1 cellular context compared by ENCODE assay signal in the genomic region with DNA sequence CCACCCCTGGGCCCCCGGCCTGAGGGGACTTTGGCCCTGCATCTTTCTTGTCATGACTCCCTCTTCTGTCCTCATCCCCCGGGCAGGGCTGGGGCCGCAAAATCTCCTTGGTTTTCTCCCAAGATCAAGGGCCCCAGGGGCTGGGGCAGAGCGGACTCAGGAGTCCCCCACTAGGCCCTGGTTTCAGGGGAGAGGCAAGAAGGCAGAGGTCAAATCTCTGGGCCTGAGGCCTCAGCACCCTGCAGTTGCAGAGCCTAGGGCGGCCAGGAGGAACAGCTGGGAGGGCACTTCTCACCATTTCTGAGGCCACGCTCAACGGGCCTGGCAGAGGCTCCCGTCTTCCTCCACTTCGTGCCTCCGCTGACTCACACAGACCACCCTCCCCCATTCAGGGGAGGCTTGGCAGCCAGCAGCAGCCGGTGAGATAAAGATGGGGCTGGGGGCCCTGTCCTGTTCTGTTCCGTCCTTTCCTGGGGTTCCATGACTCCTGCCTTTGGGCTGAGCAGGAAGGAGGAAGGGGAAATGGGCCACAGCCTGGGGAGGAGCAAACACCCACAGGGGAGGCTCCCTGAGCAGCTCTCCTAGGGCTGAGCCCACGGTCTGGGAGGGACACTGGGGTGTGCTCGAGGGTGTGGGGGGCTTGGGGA.
A peak's percentile ranks its signal among the peaks of the same experiment; 100 is the strongest.
TF ChIP-seq lines count a peak whose summit lies in the region.

No MANE protein-coding gene starts in this region.

TF ChIP-seq in HepG2, 621 proteins besides CTCF, POLR2A, EP300 and RAD21 (continued from another document and continues in another):
- TF ChIP-seq, protein P1, sequence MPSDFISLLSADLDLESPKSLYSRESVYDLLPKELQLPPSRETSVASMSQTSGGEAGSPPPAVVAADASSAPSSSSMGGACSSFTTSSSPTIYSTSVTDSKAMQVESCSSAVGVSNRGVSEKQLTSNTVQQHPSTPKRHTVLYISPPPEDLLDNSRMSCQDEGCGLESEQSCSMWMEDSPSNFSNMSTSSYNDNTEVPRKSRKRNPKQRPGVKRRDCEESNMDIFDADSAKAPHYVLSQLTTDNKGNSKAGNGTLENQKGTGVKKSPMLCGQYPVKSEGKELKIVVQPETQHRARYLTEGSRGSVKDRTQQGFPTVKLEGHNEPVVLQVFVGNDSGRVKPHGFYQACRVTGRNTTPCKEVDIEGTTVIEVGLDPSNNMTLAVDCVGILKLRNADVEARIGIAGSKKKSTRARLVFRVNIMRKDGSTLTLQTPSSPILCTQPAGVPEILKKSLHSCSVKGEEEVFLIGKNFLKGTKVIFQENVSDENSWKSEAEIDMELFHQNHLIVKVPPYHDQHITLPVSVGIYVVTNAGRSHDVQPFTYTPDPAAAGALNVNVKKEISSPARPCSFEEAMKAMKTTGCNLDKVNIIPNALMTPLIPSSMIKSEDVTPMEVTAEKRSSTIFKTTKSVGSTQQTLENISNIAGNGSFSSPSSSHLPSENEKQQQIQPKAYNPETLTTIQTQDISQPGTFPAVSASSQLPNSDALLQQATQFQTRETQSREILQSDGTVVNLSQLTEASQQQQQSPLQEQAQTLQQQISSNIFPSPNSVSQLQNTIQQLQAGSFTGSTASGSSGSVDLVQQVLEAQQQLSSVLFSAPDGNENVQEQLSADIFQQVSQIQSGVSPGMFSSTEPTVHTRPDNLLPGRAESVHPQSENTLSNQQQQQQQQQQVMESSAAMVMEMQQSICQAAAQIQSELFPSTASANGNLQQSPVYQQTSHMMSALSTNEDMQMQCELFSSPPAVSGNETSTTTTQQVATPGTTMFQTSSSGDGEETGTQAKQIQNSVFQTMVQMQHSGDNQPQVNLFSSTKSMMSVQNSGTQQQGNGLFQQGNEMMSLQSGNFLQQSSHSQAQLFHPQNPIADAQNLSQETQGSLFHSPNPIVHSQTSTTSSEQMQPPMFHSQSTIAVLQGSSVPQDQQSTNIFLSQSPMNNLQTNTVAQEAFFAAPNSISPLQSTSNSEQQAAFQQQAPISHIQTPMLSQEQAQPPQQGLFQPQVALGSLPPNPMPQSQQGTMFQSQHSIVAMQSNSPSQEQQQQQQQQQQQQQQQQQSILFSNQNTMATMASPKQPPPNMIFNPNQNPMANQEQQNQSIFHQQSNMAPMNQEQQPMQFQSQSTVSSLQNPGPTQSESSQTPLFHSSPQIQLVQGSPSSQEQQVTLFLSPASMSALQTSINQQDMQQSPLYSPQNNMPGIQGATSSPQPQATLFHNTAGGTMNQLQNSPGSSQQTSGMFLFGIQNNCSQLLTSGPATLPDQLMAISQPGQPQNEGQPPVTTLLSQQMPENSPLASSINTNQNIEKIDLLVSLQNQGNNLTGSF (CRISPR knock-in tag; IDR thresholded peaks at IDR 0.05), result no peak
- TF ChIP-seq, protein P2, sequence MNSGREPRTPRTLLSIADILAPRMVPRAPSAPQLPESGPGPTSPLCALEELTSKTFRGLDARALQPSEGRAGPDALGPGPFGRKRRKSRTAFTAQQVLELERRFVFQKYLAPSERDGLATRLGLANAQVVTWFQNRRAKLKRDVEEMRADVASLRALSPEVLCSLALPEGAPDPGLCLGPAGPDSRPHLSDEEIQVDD (CRISPR knock-in tag; IDR thresholded peaks at IDR 0.05; ENCODE audit: borderline replicate concordance), result no peak
- TF ChIP-seq HNF4G (IDR thresholded peaks at IDR 0.05; ENCODE audit: borderline replicate concordance, low read depth, low read length) (no peak; the same call in none of the 2 replicates), HNF4G (CRISPR knock-in tag; IDR thresholded peaks at IDR 0.05; ENCODE audit: borderline replicate concordance, low read depth) (0 out of 2 replicates have a peak, but pooled peaks have one; percentile 57), JDP2 (CRISPR knock-in tag; IDR thresholded peaks at IDR 0.05; ENCODE audit: borderline replicate concordance) (no peak), ZNF883 (CRISPR knock-in tag; IDR thresholded peaks at IDR 0.05; ENCODE audit: not compliant biosample characterization) (no peak), ZNF335 (CRISPR knock-in tag; IDR thresholded peaks at IDR 0.05) (peak; percentile 12; the same call in 1 of the 2 replicates), ISL2 (CRISPR knock-in tag; IDR thresholded peaks at IDR 0.05) (no peak), MAFK (conservative IDR thresholded peaks at IDR 0.05 in 1 of 2, IDR thresholded peaks at IDR 0.05 in 1 of 2; ENCODE audit: low read length in 2 of 2) (no peak), TSC22D2 (CRISPR knock-in tag; IDR thresholded peaks at IDR 0.05; ENCODE audit: borderline replicate concordance) (0 out of 2 replicates have a peak, but pooled peaks have one; percentile 54), ZEB1 (IDR thresholded peaks at IDR 0.05; ENCODE audit: insufficient replicate concordance, low read depth) (no peak), KMT2A (CRISPR knock-in tag; IDR thresholded peaks at IDR 0.05) (no peak), ZBTB38 (CRISPR knock-in tag; IDR thresholded peaks at IDR 0.05) (no peak), RARG (CRISPR knock-in tag; IDR thresholded peaks at IDR 0.05; ENCODE audit: low read depth) (peak; percentile 67; the same call in 1 of the 2 replicates), SMAD3 (CRISPR knock-in tag; IDR thresholded peaks at IDR 0.05) (0 out of 2 replicates have a peak, but pooled peaks have one; percentile 28), MZF1 (CRISPR knock-in tag; IDR thresholded peaks at IDR 0.05; ENCODE audit: borderline replicate concordance) (no peak), ZNF317 (CRISPR knock-in tag; IDR thresholded peaks at IDR 0.05) (0 out of 2 replicates have a peak, but pooled peaks have one; percentile 18), SRSF1 (optimal IDR thresholded peaks at IDR 0.05; ENCODE audit: low read depth, low read length) (peak; percentile 89), CBX2 (IDR thresholded peaks at IDR 0.05; ENCODE audit: low read depth, low read length) (no peak), CBX2 (CRISPR knock-in tag; IDR thresholded peaks at IDR 0.05; ENCODE audit: low read depth) (no peak), ZNF737 (CRISPR knock-in tag; IDR thresholded peaks at IDR 0.05; ENCODE audit: borderline replicate concordance) (no peak), HES4 (CRISPR knock-in tag; IDR thresholded peaks at IDR 0.05; ENCODE audit: borderline replicate concordance) (no peak), ZNF552 (CRISPR knock-in tag; IDR thresholded peaks at IDR 0.05; ENCODE audit: borderline replicate concordance) (0 out of 2 replicates have a peak, but pooled peaks have one; percentile 21), U2AF2 (IDR thresholded peaks at IDR 0.05; ENCODE audit: low read depth, low read length) (no peak), HOXA5 (CRISPR knock-in tag; IDR thresholded peaks at IDR 0.05) (no peak), GABPA (IDR thresholded peaks at IDR 0.05; ENCODE audit: low read depth, low read length) (no peak), GABPA (CRISPR knock-in tag; IDR thresholded peaks at IDR 0.05; ENCODE audit: low read depth) (peak; percentile 61; the same call in 1 of the 2 replicates), XBP1 (CRISPR knock-in tag; IDR thresholded peaks at IDR 0.05) (no peak), PHF5A (CRISPR knock-in tag; IDR thresholded peaks at IDR 0.05; ENCODE audit: low read depth, unreplicated experiment) (no peak), CEBPB (IDR thresholded peaks at IDR 0.05; ENCODE audit: borderline replicate concordance, low read depth, low read length) (no peak), TAF15 (IDR thresholded peaks at IDR 0.05; ENCODE audit: low read depth, low read length, poor library complexity, severe bottlenecking) (no peak), TBP (CRISPR knock-in tag; IDR thresholded peaks at IDR 0.05) (no peak), NCOA5 (CRISPR knock-in tag; IDR thresholded peaks at IDR 0.05) (no peak), ARNTL (CRISPR knock-in tag; IDR thresholded peaks at IDR 0.05) (no peak), ZNF564 (CRISPR knock-in tag; IDR thresholded peaks at IDR 0.05) (peak; percentile 40; the same call in 1 of the 2 replicates), ZSCAN21 (CRISPR knock-in tag; IDR thresholded peaks at IDR 0.05; ENCODE audit: borderline replicate concordance) (peak; percentile 21; the same call in 1 of the 2 replicates), ETV5 (CRISPR knock-in tag; IDR thresholded peaks at IDR 0.05; ENCODE audit: borderline replicate concordance) (peak; percentile 86), ZNF138 (CRISPR knock-in tag; IDR thresholded peaks at IDR 0.05; ENCODE audit: low read depth) (no peak), NFRKB (IDR thresholded peaks at IDR 0.05) (no peak), ZNF263 (CRISPR knock-in tag; IDR thresholded peaks at IDR 0.05) (peak; percentile 17; the same call in 1 of the 2 replicates)
- TF ChIP-seq, protein P3, sequence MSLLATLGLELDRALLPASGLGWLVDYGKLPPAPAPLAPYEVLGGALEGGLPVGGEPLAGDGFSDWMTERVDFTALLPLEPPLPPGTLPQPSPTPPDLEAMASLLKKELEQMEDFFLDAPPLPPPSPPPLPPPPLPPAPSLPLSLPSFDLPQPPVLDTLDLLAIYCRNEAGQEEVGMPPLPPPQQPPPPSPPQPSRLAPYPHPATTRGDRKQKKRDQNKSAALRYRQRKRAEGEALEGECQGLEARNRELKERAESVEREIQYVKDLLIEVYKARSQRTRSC (CRISPR knock-in tag; IDR thresholded peaks at IDR 0.05; ENCODE audit: low read depth), result no peak
- TF ChIP-seq, protein P4, sequence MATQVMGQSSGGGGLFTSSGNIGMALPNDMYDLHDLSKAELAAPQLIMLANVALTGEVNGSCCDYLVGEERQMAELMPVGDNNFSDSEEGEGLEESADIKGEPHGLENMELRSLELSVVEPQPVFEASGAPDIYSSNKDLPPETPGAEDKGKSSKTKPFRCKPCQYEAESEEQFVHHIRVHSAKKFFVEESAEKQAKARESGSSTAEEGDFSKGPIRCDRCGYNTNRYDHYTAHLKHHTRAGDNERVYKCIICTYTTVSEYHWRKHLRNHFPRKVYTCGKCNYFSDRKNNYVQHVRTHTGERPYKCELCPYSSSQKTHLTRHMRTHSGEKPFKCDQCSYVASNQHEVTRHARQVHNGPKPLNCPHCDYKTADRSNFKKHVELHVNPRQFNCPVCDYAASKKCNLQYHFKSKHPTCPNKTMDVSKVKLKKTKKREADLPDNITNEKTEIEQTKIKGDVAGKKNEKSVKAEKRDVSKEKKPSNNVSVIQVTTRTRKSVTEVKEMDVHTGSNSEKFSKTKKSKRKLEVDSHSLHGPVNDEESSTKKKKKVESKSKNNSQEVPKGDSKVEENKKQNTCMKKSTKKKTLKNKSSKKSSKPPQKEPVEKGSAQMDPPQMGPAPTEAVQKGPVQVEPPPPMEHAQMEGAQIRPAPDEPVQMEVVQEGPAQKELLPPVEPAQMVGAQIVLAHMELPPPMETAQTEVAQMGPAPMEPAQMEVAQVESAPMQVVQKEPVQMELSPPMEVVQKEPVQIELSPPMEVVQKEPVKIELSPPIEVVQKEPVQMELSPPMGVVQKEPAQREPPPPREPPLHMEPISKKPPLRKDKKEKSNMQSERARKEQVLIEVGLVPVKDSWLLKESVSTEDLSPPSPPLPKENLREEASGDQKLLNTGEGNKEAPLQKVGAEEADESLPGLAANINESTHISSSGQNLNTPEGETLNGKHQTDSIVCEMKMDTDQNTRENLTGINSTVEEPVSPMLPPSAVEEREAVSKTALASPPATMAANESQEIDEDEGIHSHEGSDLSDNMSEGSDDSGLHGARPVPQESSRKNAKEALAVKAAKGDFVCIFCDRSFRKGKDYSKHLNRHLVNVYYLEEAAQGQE (IDR thresholded peaks at IDR 0.05; ENCODE audit: borderline replicate concordance in 1 of 2, low read depth in 1 of 2, low read length in 2 of 2), result no peak
- TF ChIP-seq, protein P5, sequence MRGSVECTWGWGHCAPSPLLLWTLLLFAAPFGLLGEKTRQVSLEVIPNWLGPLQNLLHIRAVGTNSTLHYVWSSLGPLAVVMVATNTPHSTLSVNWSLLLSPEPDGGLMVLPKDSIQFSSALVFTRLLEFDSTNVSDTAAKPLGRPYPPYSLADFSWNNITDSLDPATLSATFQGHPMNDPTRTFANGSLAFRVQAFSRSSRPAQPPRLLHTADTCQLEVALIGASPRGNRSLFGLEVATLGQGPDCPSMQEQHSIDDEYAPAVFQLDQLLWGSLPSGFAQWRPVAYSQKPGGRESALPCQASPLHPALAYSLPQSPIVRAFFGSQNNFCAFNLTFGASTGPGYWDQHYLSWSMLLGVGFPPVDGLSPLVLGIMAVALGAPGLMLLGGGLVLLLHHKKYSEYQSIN (CRISPR knock-in tag; IDR thresholded peaks at IDR 0.05; ENCODE audit: borderline replicate concordance), result no peak
- TF ChIP-seq, protein P6, sequence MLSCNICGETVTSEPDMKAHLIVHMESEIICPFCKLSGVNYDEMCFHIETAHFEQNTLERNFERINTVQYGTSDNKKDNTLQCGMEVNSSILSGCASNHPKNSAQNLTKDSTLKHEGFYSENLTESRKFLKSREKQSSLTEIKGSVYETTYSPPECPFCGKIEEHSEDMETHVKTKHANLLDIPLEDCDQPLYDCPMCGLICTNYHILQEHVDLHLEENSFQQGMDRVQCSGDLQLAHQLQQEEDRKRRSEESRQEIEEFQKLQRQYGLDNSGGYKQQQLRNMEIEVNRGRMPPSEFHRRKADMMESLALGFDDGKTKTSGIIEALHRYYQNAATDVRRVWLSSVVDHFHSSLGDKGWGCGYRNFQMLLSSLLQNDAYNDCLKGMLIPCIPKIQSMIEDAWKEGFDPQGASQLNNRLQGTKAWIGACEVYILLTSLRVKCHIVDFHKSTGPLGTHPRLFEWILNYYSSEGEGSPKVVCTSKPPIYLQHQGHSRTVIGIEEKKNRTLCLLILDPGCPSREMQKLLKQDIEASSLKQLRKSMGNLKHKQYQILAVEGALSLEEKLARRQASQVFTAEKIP (CRISPR knock-in tag; IDR thresholded peaks at IDR 0.05; ENCODE audit: borderline replicate concordance), result no peak
- TF ChIP-seq, protein P7, sequence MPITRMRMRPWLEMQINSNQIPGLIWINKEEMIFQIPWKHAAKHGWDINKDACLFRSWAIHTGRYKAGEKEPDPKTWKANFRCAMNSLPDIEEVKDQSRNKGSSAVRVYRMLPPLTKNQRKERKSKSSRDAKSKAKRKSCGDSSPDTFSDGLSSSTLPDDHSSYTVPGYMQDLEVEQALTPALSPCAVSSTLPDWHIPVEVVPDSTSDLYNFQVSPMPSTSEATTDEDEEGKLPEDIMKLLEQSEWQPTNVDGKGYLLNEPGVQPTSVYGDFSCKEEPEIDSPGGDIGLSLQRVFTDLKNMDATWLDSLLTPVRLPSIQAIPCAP (CRISPR knock-in tag; IDR thresholded peaks at IDR 0.05; ENCODE audit: low read depth), result no peak
- TF ChIP-seq, protein P8, sequence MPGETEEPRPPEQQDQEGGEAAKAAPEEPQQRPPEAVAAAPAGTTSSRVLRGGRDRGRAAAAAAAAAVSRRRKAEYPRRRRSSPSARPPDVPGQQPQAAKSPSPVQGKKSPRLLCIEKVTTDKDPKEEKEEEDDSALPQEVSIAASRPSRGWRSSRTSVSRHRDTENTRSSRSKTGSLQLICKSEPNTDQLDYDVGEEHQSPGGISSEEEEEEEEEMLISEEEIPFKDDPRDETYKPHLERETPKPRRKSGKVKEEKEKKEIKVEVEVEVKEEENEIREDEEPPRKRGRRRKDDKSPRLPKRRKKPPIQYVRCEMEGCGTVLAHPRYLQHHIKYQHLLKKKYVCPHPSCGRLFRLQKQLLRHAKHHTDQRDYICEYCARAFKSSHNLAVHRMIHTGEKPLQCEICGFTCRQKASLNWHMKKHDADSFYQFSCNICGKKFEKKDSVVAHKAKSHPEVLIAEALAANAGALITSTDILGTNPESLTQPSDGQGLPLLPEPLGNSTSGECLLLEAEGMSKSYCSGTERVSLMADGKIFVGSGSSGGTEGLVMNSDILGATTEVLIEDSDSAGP (CRISPR knock-in tag; IDR thresholded peaks at IDR 0.05; ENCODE audit: borderline replicate concordance), result peak; percentile 71; the same call in 1 of the 2 replicates
